1 cellular context compared by ENCODE assay signal in the genomic region with DNA sequence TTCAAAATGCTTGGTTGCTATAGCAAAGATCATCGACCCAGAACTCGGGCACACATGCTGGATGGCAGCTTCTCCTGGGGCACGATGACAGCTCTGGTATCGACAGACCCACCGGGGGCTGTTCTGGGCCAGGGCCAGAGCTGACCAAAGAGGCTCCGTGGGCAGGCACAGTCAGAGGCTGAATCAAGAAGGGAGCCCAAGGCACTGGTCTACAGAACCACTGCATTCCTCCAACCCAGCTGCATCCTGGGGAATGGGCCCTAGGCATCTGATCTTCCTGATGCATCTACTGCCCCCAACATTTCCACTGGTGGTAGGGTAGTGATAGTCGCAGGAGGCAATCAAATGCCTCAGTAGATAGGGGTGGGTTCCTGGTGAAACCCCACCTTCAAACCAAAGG.
TF ChIP-seq lines count a peak whose summit lies in the region.

No MANE protein-coding gene starts in this region.

TF ChIP-seq in GM23338, 12 proteins besides CTCF, POLR2A, EP300 and RAD21 (continued from another document):
- TF ChIP-seq, protein P1, sequence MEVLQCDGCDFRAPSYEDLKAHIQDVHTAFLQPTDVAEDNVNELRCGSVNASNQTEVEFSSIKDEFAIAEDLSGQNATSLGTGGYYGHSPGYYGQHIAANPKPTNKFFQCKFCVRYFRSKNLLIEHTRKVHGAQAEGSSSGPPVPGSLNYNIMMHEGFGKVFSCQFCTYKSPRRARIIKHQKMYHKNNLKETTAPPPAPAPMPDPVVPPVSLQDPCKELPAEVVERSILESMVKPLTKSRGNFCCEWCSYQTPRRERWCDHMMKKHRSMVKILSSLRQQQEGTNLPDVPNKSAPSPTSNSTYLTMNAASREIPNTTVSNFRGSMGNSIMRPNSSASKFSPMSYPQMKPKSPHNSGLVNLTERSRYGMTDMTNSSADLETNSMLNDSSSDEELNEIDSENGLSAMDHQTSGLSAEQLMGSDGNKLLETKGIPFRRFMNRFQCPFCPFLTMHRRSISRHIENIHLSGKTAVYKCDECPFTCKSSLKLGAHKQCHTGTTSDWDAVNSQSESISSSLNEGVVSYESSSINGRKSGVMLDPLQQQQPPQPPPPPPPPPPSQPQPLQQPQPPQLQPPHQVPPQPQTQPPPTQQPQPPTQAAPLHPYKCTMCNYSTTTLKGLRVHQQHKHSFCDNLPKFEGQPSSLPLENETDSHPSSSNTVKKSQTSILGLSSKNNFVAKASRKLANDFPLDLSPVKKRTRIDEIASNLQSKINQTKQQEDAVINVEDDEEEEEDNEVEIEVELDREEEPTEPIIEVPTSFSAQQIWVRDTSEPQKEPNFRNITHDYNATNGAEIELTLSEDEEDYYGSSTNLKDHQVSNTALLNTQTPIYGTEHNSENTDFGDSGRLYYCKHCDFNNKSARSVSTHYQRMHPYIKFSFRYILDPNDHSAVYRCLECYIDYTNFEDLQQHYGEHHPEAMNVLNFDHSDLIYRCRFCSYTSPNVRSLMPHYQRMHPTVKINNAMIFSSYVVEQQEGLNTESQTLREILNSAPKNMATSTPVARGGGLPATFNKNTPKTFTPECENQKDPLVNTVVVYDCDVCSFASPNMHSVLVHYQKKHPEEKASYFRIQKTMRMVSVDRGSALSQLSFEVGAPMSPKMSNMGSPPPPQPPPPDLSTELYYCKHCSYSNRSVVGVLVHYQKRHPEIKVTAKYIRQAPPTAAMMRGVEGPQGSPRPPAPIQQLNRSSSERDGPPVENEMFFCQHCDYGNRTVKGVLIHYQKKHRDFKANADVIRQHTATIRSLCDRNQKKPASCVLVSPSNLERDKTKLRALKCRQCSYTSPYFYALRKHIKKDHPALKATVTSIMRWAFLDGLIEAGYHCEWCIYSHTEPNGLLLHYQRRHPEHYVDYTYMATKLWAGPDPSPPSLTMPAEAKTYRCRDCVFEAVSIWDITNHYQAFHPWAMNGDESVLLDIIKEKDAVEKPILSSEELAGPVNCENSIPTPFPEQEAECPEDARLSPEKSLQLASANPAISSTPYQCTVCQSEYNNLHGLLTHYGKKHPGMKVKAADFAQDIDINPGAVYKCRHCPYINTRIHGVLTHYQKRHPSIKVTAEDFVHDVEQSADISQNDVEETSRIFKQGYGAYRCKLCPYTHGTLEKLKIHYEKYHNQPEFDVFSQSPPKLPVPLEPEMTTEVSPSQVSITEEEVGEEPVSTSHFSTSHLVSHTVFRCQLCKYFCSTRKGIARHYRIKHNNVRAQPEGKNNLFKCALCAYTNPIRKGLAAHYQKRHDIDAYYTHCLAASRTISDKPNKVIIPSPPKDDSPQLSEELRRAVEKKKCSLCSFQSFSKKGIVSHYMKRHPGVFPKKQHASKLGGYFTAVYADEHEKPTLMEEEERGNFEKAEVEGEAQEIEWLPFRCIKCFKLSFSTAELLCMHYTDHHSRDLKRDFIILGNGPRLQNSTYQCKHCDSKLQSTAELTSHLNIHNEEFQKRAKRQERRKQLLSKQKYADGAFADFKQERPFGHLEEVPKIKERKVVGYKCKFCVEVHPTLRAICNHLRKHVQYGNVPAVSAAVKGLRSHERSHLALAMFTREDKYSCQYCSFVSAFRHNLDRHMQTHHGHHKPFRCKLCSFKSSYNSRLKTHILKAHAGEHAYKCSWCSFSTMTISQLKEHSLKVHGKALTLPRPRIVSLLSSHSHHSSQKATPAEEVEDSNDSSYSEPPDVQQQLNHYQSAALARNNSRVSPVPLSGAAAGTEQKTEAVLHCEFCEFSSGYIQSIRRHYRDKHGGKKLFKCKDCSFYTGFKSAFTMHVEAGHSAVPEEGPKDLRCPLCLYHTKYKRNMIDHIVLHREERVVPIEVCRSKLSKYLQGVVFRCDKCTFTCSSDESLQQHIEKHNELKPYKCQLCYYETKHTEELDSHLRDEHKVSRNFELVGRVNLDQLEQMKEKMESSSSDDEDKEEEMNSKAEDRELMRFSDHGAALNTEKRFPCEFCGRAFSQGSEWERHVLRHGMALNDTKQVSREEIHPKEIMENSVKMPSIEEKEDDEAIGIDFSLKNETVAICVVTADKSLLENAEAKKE (CRISPR knock-in tag; IDR thresholded peaks at IDR 0.05) = no peak
- TF ChIP-seq JUNB (IDR thresholded peaks at IDR 0.05; ENCODE audit: unreplicated experiment) (no peak), REST (IDR thresholded peaks at IDR 0.05; ENCODE audit: unreplicated experiment) (no peak)
